In the genomic region with DNA sequence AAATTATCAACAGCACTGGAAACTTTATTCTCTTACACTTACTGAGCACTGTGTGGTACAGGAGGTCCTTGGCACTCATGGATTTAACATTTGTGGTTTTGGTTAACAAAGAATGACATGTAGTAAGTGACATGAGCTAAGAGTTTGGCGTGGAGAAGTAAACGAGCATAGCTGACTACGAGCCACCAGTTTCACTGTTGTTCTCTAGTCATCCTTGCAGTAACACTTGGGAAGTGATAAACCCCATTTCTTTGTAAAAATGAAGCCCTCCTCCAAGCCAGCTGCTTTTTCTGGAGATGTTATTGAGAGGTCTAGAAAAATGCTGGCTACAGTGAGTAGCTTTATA, we compare ENCODE assay signal across 8 cellular contexts. TPM values are rescaled to one million over a fixed set of nuclear protein-coding genes. Genes with fewer than 3 reads are reported as not detected.
A peak's percentile ranks its signal among the peaks of the same experiment; 100 is the strongest.
DNase-seq lines count a peak whose midpoint lies in the region; ATAC-seq and TF ChIP-seq lines count a peak whose summit lies in the region.
"Had no signal": no experiment of that assay in that cellular context is flagged by ENCODE, and none has a peak within 500 bp of the region (broad histone marks: within the 10 kb centered on the region; RNA-seq: fewer than 3 reads in every experiment).

No MANE protein-coding gene starts in this region.

- no peak overlapping the region for H3K9ac ChIP-seq in SK-N-SH

- no peak overlapping the region for H2AFZ ChIP-seq in SK-N-SH (ENCODE audit: low read depth)

- H3K9me3 ChIP-seq in SK-N-SH, result no peaks in the 10 kb centered on the region

- peaks cover 41% of the 10 kb centered on the region for H3K27me3 Mint-ChIP-seq in activated CD8-positive, alpha-beta T cell treated with anti-CD3 and anti-CD28 coated beads, Interleukin-2, amount 10 ng/mL, durations not matched to agents 7 days and 5 days (ENCODE audit: low read depth)

- H3K36me3 ChIP-seq in SK-N-SH (replicated peaks in 1 of 2; ENCODE audit: control insufficient read depth in 1 of 2, insufficient read depth in 2 of 2, low read length in 1 of 2), result no peaks in the 10 kb centered on the region

- no peaks in the 10 kb centered on the region for H3K79me2 ChIP-seq in SK-N-SH (ENCODE audit: insufficient read depth)

- H3K9me3 Mint-ChIP-seq in activated CD8-positive, alpha-beta T cell treated with anti-CD3 and anti-CD28 coated beads, Interleukin-2, amount 10 ng/mL, durations not matched to agents 7 days and 5 days (ENCODE audit: insufficient read depth), result no peaks in the 10 kb centered on the region

- ATAC-seq in GM18517 (IDR thresholded peaks at IDR 0.05; ENCODE audit: unreplicated experiment), result peak; percentile 39
- peak; percentile 50 for ATAC-seq in HG02938 (IDR thresholded peaks at IDR 0.05; ENCODE audit: unreplicated experiment)
- peak; percentile 65 for ATAC-seq in activated CD8-positive, alpha-beta T cell treated with anti-CD3 and anti-CD28 coated beads, Interleukin-2, amount 10 ng/mL, durations not matched to agents 7 days and 5 days

- POLR2A ChIA-PET in activated CD8-positive, alpha-beta T cell treated with anti-CD3 and anti-CD28 coated beads, Interleukin-2, amount 10 ng/mL, durations not matched to agents 7 days and 5 days (lab: Charles Lee), result interaction anchor here (0.5 to 1.6 kb wide), 4 partner anchors 11 to 78 kb away, joined by 3 to 6 read pairs (median 4); no protein-coding TSS in a partner anchor
- POLR2A ChIA-PET in SK-N-SH (lab: Yijun Ruan, JAX), result interaction anchor here (0.7 kb wide), 1 partner anchor 28 kb away, joined by 3 read pairs; no protein-coding TSS in a partner anchor

- H3K4me3 Mint-ChIP-seq in activated CD8-positive, alpha-beta T cell treated with anti-CD3 and anti-CD28 coated beads, Interleukin-2, amount 10 ng/mL, durations not matched to agents 7 days and 5 days, result no peak overlapping the region

- WGBS in SK-N-SH (ENCODE audit: low lambda C conversion rate), result 84% methylated on average over 3 of the region's 3 CpGs

- no peaks in the 10 kb centered on the region for H3F3A ChIP-seq in SK-N-SH (replicated peaks; ENCODE audit: insufficient read depth)

- no peaks in the 10 kb centered on the region for H3K4me1 ChIP-seq in SK-N-SH (ENCODE audit: control insufficient read depth in 1 of 2, insufficient read depth in 2 of 2, low read depth in 1 of 2, low read length in 1 of 2)

- no peak for TF ChIP-seq CTCF in SK-N-SH (IDR thresholded peaks at IDR 0.05)

- no peak overlapping the region for H3K27ac Mint-ChIP-seq in activated CD8-positive, alpha-beta T cell treated with anti-CD3 and anti-CD28 coated beads, Interleukin-2, amount 10 ng/mL, durations not matched to agents 7 days and 5 days

- no peak for TF ChIP-seq RAD21 in SK-N-SH (IDR thresholded peaks at IDR 0.05; ENCODE audit: low read length)

- peaks cover 4% of the 10 kb centered on the region for H3K36me3 Mint-ChIP-seq in activated CD8-positive, alpha-beta T cell treated with anti-CD3 and anti-CD28 coated beads, Interleukin-2, amount 10 ng/mL, durations not matched to agents 7 days and 5 days (ENCODE audit: low read depth)

- no peaks in the 10 kb centered on the region for H3K9me2 ChIP-seq in SK-N-SH

- no peak for TF ChIP-seq EP300 in SK-N-SH (IDR thresholded peaks at IDR 0.05; ENCODE audit: borderline replicate concordance in 1 of 2, low read depth in 1 of 2, low read length in 1 of 2)

- DNase-seq in activated CD8-positive, alpha-beta T cell treated with anti-CD3 and anti-CD28 coated beads, Interleukin-2, amount 10 ng/mL, durations not matched to agents 7 days and 5 days, result no peak
- DNase-seq in renal cortical epithelial cell (ENCODE audit: low read depth) (peak; percentile 57), SK-N-SH (no peak), NCI-H524 (lab: John Stamatoyannopoulos, UW) (no peak), ureter (ENCODE audit: low spot score) (no peak)

- H3K4me1 Mint-ChIP-seq in activated CD8-positive, alpha-beta T cell treated with anti-CD3 and anti-CD28 coated beads, Interleukin-2, amount 10 ng/mL, durations not matched to agents 7 days and 5 days (ENCODE audit: low read depth), result peaks cover 31% of the 10 kb centered on the region

- CTCF ChIA-PET in activated CD8-positive, alpha-beta T cell treated with anti-CD3 and anti-CD28 coated beads, Interleukin-2, amount 10 ng/mL, durations not matched to agents 7 days and 5 days (lab: Charles Lee), result interaction anchor here (0.7 to 3.7 kb wide), 13 partner anchors 10 to 699 kb away, joined by 3 to 21 read pairs (median 3); partner anchors contain the start of genes CYP1B1 and PRKD3
- CTCF ChIA-PET in SK-N-SH (lab: Yijun Ruan, JAX), result interaction anchor here (1.0 to 5.9 kb wide), 7 partner anchors 10 to 738 kb away, joined by 3 to 43 read pairs (median 3); no protein-coding TSS in a partner anchor

- no peaks in the 10 kb centered on the region for H4K20me1 ChIP-seq in SK-N-SH (ENCODE audit: insufficient read depth)

- no peaks in the 10 kb centered on the region for H3K27me3 ChIP-seq in SK-N-SH (ENCODE audit: insufficient read depth)

- no peak overlapping the region for H3K4me3 ChIP-seq in SK-N-SH (ENCODE audit: low read depth in 2 of 2, low read length in 1 of 2)
- H3K4me3 ChIP-seq: lung had no signal

- H3K4me2 ChIP-seq in SK-N-SH, result no peak overlapping the region

- H3K27ac ChIP-seq in SK-N-SH (ENCODE audit: low read depth in 2 of 2, low read length in 1 of 2), result no peak overlapping the region

TF ChIP-seq in SK-N-SH, 30 proteins besides CTCF, POLR2A, EP300 and RAD21:
- TF ChIP-seq TEAD4 (IDR thresholded peaks at IDR 0.05; ENCODE audit: borderline replicate concordance, insufficient read depth) (no peak), MXI1 (IDR thresholded peaks at IDR 0.05; ENCODE audit: low read depth, low read length) (no peak), NFIC (IDR thresholded peaks at IDR 0.05; ENCODE audit: borderline replicate concordance) (no peak), JUND (IDR thresholded peaks at IDR 0.05) (no peak)

RNA-seq across cellular contexts. Expression of gene QPCT, which starts 32.7 kb away (rescaled TPM):
- total RNA-seq in activated CD8-positive, alpha-beta T cell treated with anti-CD3 and anti-CD28 coated beads, Interleukin-2, amount 10 ng/mL, durations not matched to agents 7 days and 5 days, result not detected
- 81.8 and 83.0 TPM in 2 replicates for total RNA-seq in renal cortical epithelial cell
- 0.06 and 0.12 TPM in 2 replicates for polyA plus RNA-seq in SK-N-SH (2012; rRNA removed)
- 0.21 and 0.22 TPM in 2 replicates for polyA plus RNA-seq in SK-N-SH (2012; cell fraction: cytosol; rRNA removed)
- 0.09 and 0.36 TPM in 2 replicates for polyA plus RNA-seq in SK-N-SH (2012; cell fraction: nucleus; rRNA removed)
- total RNA-seq in ureter, result 23.6 TPM

RNA-seq across cellular contexts. Expression of gene PRKD3, which starts 52.5 kb away (rescaled TPM):
- 10 to 100 TPM; 18.7 to 21.5 TPM for total RNA-seq in activated CD8-positive, alpha-beta T cell treated with anti-CD3 and anti-CD28 coated beads, Interleukin-2, amount 10 ng/mL, durations not matched to agents 7 days and 5 days
- total RNA-seq in renal cortical epithelial cell (68.6 and 69.3 TPM in 2 replicates), ureter (43.3 TPM)
- 15.9 and 17.5 TPM in 2 replicates for polyA plus RNA-seq in SK-N-SH (2012; rRNA removed)
- polyA plus RNA-seq in SK-N-SH (2012; cell fraction: cytosol; rRNA removed), result 20.5 and 20.9 TPM in 2 replicates
- 14.8 and 25.9 TPM in 2 replicates for polyA plus RNA-seq in SK-N-SH (2012; cell fraction: nucleus; rRNA removed)

Comparison
In these comparisons a context has a peak if more than half of its experiments do, and no peak if none do; other contexts are left out.
1. RNA of gene QPCT, which starts 32.7 kb away (total RNA-seq): 81.8 to 83.0 TPM in renal cortical epithelial cell and 23.6 TPM in ureter (single experiment); not detected in activated CD8-positive, alpha-beta T cell treated with anti-CD3 and anti-CD28 coated beads, Interleukin-2, amount 10 ng/mL, durations not matched to agents 7 days and 5 days; every median in the first group is over 10 times any median in the second.
2. Peak in every context shown above with its lines, with median percentiles within 50 percentile points of each other: ATAC-seq.